ENCODE assay signal across 15 cellular contexts in the genomic region with DNA sequence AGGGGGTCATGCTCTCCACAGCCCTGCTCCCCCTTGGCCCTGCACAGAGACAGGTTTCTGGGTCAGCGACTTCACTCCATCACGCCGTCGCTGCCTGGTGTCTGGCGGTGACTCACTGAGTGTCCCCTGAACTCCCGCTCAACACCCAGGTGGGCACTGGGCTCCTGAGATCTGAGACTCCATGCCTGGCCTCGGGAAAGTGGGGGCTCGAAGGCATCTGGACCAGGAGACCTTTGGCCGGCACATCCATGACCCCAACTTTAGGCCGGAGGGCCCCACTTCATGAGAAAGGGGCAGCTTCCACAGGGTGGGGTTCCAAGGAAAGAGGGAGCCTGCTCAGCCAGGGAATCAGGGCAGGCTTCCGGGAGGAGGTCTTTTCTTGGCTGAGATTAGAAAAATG.
DNase-seq lines count a peak whose midpoint lies in the region; TF ChIP-seq lines count a peak whose summit lies in the region.
"Had no signal": no experiment of that assay in that cellular context is flagged by ENCODE, and none has a peak within 500 bp of the region (broad histone marks: within the 10 kb centered on the region; RNA-seq: fewer than 3 reads in every experiment).

No MANE protein-coding gene starts in this region.

- no peak overlapping the region for H3K18ac ChIP-seq in H9 (ENCODE audit: insufficient read length, low read depth, low read length)

- WGBS in H9 (ENCODE audit: extremely low coverage, insufficient read length, low lambda C conversion rate) = no CpG with 5 or more reads among the region's 11 CpGs

- H4K8ac ChIP-seq in H9 (replicated peaks; ENCODE audit: insufficient read length, low read depth, low read length) = no peak overlapping the region

- no peak overlapping the region for H4K5ac ChIP-seq in H9 (ENCODE audit: insufficient read length, low read depth, low read length)

- H3K23me2 ChIP-seq in H9 (ENCODE audit: insufficient read length, low read depth, low read length, poor library complexity, severe bottlenecking) = no peaks in the 10 kb centered on the region

- no peak overlapping the region for H2BK15ac ChIP-seq in H9 (ENCODE audit: low read depth, low read length)

- no peaks in the 10 kb centered on the region; a peak in 2 of 5 replicates for H3K9me3 Mint-ChIP-seq in H9
- no peaks in the 10 kb centered on the region for H3K9me3 Mint-ChIP-seq in glutamatergic neuron (ENCODE audit: unreplicated experiment)
- no peaks in the 10 kb centered on the region for H3K9me3 Mint-ChIP-seq in activated T-cell treated with anti-CD3 and anti-CD28 coated beads, Interleukin-2, amount 50 U/mL, for 24 hours
- no peaks in the 10 kb centered on the region for H3K9me3 Mint-ChIP-seq in activated T-helper 2 cell treated with anti-CD3 and anti-CD28 coated beads, Interferon-gamma antibody, Interleukin-2, Interleukin-4, amounts not matched to agents 10 μg/mL and 5 μg/mL and 100 μg/mL, durations not matched to agents 14 hours and 24 hours and 36 hours
- H3K9me3 Mint-ChIP-seq: IgD-negative memory B cell had no signal

- H3K4me3 Mint-ChIP-seq in H9 = peak overlapping the region in 1 of 2 experiments; percentile 3; a peak in 1 of 5 replicates
- peak overlapping the region; percentile 3 for H3K4me3 Mint-ChIP-seq in glutamatergic neuron (ENCODE audit: unreplicated experiment)
- H3K4me3 Mint-ChIP-seq in activated T-cell treated with anti-CD3 and anti-CD28 coated beads, Interleukin-2, amount 50 U/mL, for 24 hours = no peak overlapping the region
- H3K4me3 Mint-ChIP-seq in activated T-helper 2 cell treated with anti-CD3 and anti-CD28 coated beads, Interferon-gamma antibody, Interleukin-2, Interleukin-4, amounts not matched to agents 10 μg/mL and 5 μg/mL and 100 μg/mL, durations not matched to agents 14 hours and 24 hours and 36 hours (ENCODE audit: low read depth) = no peak overlapping the region

- H3K9ac ChIP-seq in H9 (ENCODE audit: extremely low read depth, insufficient read length, low read length) = no peak overlapping the region
- H3K9ac ChIP-seq: BLaER1 had no signal

- H3K36me3 Mint-ChIP-seq in H9 (ENCODE audit: insufficient read depth in 1 of 3, low read depth in 3 of 3) (no peaks in the 10 kb centered on the region), glutamatergic neuron (ENCODE audit: unreplicated experiment) (no peaks in the 10 kb centered on the region)
- no peaks in the 10 kb centered on the region for H3K36me3 Mint-ChIP-seq in activated T-cell treated with anti-CD3 and anti-CD28 coated beads, Interleukin-2, amount 50 U/mL, for 24 hours (ENCODE audit: low read depth)
- H3K36me3 Mint-ChIP-seq in activated T-helper 2 cell treated with anti-CD3 and anti-CD28 coated beads, Interferon-gamma antibody, Interleukin-2, Interleukin-4, amounts not matched to agents 10 μg/mL and 5 μg/mL and 100 μg/mL, durations not matched to agents 14 hours and 24 hours and 36 hours (ENCODE audit: low read depth) = no peaks in the 10 kb centered on the region
- H3K36me3 Mint-ChIP-seq: IgD-negative memory B cell had no signal

- no peak overlapping the region for H2BK12ac ChIP-seq in H9 (ENCODE audit: insufficient read length, low read depth, low read length)

- intact Hi-C loops in posterior vena cava (cut with DNase I) = loop anchor here in 1 of 2 donors (5.0 kb wide), 1 partner anchor 630 kb away; no protein-coding TSS in a partner anchor
- intact Hi-C loops in activated T-helper 2 cell treated with anti-CD3 and anti-CD28 coated beads, Interferon-gamma antibody, Interleukin-2, Interleukin-4, amounts not matched to agents 10 μg/mL and 5 μg/mL and 100 μg/mL, durations not matched to agents 14 hours and 24 hours and 36 hours (cut with micrococcal nuclease) = loop anchor here (10.0 kb wide), 1 partner anchor 538 kb away; no protein-coding TSS in a partner anchor

- no peaks in the 10 kb centered on the region for H3K4me1 ChIP-seq in H9 (ENCODE audit: insufficient read depth, low read length)

- no peaks in the 10 kb centered on the region for H3K79me2 ChIP-seq in H9 (ENCODE audit: insufficient read depth, low read length)

- H3K14ac ChIP-seq in H9 (ENCODE audit: insufficient read depth, low read length) = no peak overlapping the region

- H3K27me3 Mint-ChIP-seq in H9 (ENCODE audit: low read depth) = peaks cover 15% of the 10 kb centered on the region
- peaks cover 5% of the 10 kb centered on the region for H3K27me3 Mint-ChIP-seq in glutamatergic neuron (ENCODE audit: unreplicated experiment)
- no peaks in the 10 kb centered on the region for H3K27me3 Mint-ChIP-seq in activated T-cell treated with anti-CD3 and anti-CD28 coated beads, Interleukin-2, amount 50 U/mL, for 24 hours
- H3K27me3 Mint-ChIP-seq in activated T-helper 2 cell treated with anti-CD3 and anti-CD28 coated beads, Interferon-gamma antibody, Interleukin-2, Interleukin-4, amounts not matched to agents 10 μg/mL and 5 μg/mL and 100 μg/mL, durations not matched to agents 14 hours and 24 hours and 36 hours (ENCODE audit: low read depth) = peaks cover 2% of the 10 kb centered on the region

- H3K23ac ChIP-seq in H9 (ENCODE audit: insufficient read length, low read depth, low read length) = no peak overlapping the region

- H3K27ac Mint-ChIP-seq in H9 (no peak overlapping the region), glutamatergic neuron (ENCODE audit: unreplicated experiment) (no peak overlapping the region)
- H3K27ac Mint-ChIP-seq in activated T-cell treated with anti-CD3 and anti-CD28 coated beads, Interleukin-2, amount 50 U/mL, for 24 hours = no peak overlapping the region
- H3K27ac Mint-ChIP-seq in activated T-helper 2 cell treated with anti-CD3 and anti-CD28 coated beads, Interferon-gamma antibody, Interleukin-2, Interleukin-4, amounts not matched to agents 10 μg/mL and 5 μg/mL and 100 μg/mL, durations not matched to agents 14 hours and 24 hours and 36 hours = no peak overlapping the region

- no peaks in the 10 kb centered on the region for H3K9me3 ChIP-seq in H9 (ENCODE audit: control insufficient read depth, low read depth, low read length)
- H3K9me3 ChIP-seq: BLaER1, SJCRH30 had no signal

- H2AK5ac ChIP-seq in H9 (ENCODE audit: insufficient read length, low read length) = no peak overlapping the region

- H4K91ac ChIP-seq in H9 (ENCODE audit: insufficient read length, low read depth, low read length) = no peak overlapping the region

- no peak overlapping the region for H3K56ac ChIP-seq in H9 (ENCODE audit: insufficient read length, low read depth, low read length)

- peak; percentile 32 for DNase-seq in NCI-H748 (lab: John Stamatoyannopoulos, UW; ENCODE audit: unreplicated experiment)
- no peak for DNase-seq in NCI-H748 treated with DMSO at 0.1 percent for 48 hours (lab: John Stamatoyannopoulos, UW)
- DNase-seq in H9 = peak; percentile 25
- DNase-seq in glutamatergic neuron = no peak
- DNase-seq in posterior vena cava (ENCODE audit: low spot score) = peak; percentile 66
- DNase-seq in activated T-cell treated with anti-CD3 and anti-CD28 coated beads, Interleukin-2, amount 50 U/mL, for 24 hours = no peak
- no peak for DNase-seq in NCI-H510A treated with DMSO at 0.1 percent for 48 hours (lab: John Stamatoyannopoulos, UW)
- DNase-seq in activated T-helper 2 cell treated with anti-CD3 and anti-CD28 coated beads, Interferon-gamma antibody, Interleukin-2, Interleukin-4, amounts not matched to agents 10 μg/mL and 5 μg/mL and 100 μg/mL, durations not matched to agents 14 hours and 24 hours and 36 hours (ENCODE audit: low spot score) = no peak
- DNase-seq: DMS79, Kasumi-1, NCI-H526 treated with DMSO at 0.1 percent for 48 hours had no signal

- H2BK120ac ChIP-seq in H9 (ENCODE audit: low read depth, low read length, poor library complexity, severe bottlenecking) = no peak overlapping the region

- H3K79me1 ChIP-seq in H9 (ENCODE audit: insufficient read depth, low read depth, low read length, poor library complexity, severe bottlenecking) = no peaks in the 10 kb centered on the region

- H3K4me2 ChIP-seq in H9 (ENCODE audit: insufficient read depth, insufficient read length, low read length) = no peak overlapping the region
- H3K4me2 ChIP-seq: BLaER1 had no signal

- H4K20me1 ChIP-seq in H9 (ENCODE audit: control insufficient read depth, insufficient read depth, insufficient read length) = peaks cover 2% of the 10 kb centered on the region
- H4K20me1 ChIP-seq: BLaER1 had no signal

- no peak overlapping the region for H2BK5ac ChIP-seq in H9 (ENCODE audit: insufficient read length, low read length)

- H3K27me3 ChIP-seq in H9 (ENCODE audit: insufficient read depth, low read length) = peaks cover 14% of the 10 kb centered on the region; the same call in 1 of the 2 replicates
- H3K27me3 ChIP-seq: BLaER1 had no signal

- no peak overlapping the region for H2AFZ ChIP-seq in H9 (ENCODE audit: low read length)

- no peak overlapping the region for H3K4ac ChIP-seq in H9 (ENCODE audit: low read depth, low read length)

- H3K27ac ChIP-seq in H9 (ENCODE audit: insufficient read length, low read depth, low read length) = no peak overlapping the region
- H3K27ac ChIP-seq: BLaER1, RWPE1, SJCRH30 had no signal

- TF ChIP-seq CTCF in H9 (conservative IDR thresholded peaks at IDR 0.05) (no peak), glutamatergic neuron (IDR thresholded peaks at IDR 0.05; ENCODE audit: partially characterized antibody, unreplicated experiment) (no peak)

- H3T11ph ChIP-seq in H9 (ENCODE audit: low read length) = no peak overlapping the region

- no peak overlapping the region for H2BK20ac ChIP-seq in H9 (ENCODE audit: low read depth, low read length, poor library complexity, severe bottlenecking)

- H3K4me1 Mint-ChIP-seq in H9 (peaks cover 2 to 15% of the 10 kb centered on the region in 2 experiments), glutamatergic neuron (ENCODE audit: low read depth, unreplicated experiment) (peaks cover 19% of the 10 kb centered on the region)
- peaks cover 5% of the 10 kb centered on the region for H3K4me1 Mint-ChIP-seq in activated T-cell treated with anti-CD3 and anti-CD28 coated beads, Interleukin-2, amount 50 U/mL, for 24 hours (ENCODE audit: low read depth)
- H3K4me1 Mint-ChIP-seq in activated T-helper 2 cell treated with anti-CD3 and anti-CD28 coated beads, Interferon-gamma antibody, Interleukin-2, Interleukin-4, amounts not matched to agents 10 μg/mL and 5 μg/mL and 100 μg/mL, durations not matched to agents 14 hours and 24 hours and 36 hours (ENCODE audit: low read depth) = peaks cover 4% of the 10 kb centered on the region

Comparison
In these comparisons a context has a peak if more than half of its experiments do, and no peak if none do; other contexts are left out.
1. DNase-seq: peak in NCI-H748 (single experiment), H9 (single experiment) and posterior vena cava (single experiment); none in NCI-H748 treated with DMSO at 0.1 percent for 48 hours (single experiment), glutamatergic neuron (single experiment), activated T-cell treated with anti-CD3 and anti-CD28 coated beads, Interleukin-2, amount 50 U/mL, for 24 hours (single experiment), NCI-H510A treated with DMSO at 0.1 percent for 48 hours (single experiment) and activated T-helper 2 cell treated with anti-CD3 and anti-CD28 coated beads, Interferon-gamma antibody, Interleukin-2, Interleukin-4, amounts not matched to agents 10 μg/mL and 5 μg/mL and 100 μg/mL, durations not matched to agents 14 hours and 24 hours and 36 hours (single experiment).